8 cellular contexts compared by ENCODE assay signal in the genomic region with DNA sequence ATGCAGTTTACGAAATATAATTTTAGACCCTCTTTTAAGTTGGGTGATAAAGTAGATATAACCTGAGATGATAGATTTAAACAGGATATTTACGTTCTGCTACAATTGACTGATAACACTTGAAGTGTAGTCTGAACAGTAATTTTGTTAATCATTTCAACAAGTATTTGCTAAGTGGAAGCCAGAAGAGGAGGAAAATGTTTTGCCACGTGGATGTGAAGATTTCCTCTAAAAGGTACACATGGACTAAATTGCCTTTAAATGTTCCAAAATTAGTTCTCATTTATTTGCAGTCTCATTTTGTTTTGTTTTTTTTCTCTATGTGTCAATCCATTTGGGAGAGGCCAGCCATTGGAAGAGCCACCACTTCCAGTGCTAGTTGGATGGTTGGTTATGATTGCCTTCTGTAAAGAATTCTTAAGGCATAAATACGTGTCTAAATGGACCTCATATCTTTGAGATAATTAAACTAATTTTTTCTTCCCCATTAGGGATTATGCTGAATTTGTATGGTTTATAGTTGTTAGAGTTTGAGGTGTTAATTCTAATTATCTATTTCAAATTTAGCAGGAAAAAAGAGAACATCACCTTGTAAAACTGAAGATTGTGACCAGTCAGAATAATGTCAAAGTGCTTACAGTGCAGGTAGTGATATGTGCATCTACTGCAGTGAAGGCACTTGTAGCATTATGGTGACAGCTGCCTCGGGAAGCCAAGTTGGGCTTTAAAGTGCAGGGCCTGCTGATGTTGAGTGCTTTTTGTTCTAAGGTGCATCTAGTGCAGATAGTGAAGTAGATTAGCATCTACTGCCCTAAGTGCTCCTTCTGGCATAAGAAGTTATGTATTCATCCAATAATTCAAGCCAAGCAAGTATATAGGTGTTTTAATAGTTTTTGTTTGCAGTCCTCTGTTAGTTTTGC. TPM values are rescaled to one million over a fixed set of nuclear protein-coding genes. Genes with fewer than 3 reads are reported as not detected.
DNase-seq lines count a peak whose midpoint lies in the region; ATAC-seq and TF ChIP-seq lines count a peak whose summit lies in the region.

No MANE protein-coding gene starts in this region.

- H3K36me3 Mint-ChIP-seq in activated naive CD4-positive, alpha-beta T cell treated with anti-CD3 and anti-CD28 coated beads, Interleukin-2, amount 10 ng/mL, durations not matched to agents 7 days and 5 days: peaks cover 52% of the 10 kb centered on the region
- H3K36me3 Mint-ChIP-seq in T-helper 17 cell (ENCODE audit: low read depth): no peaks in the 10 kb centered on the region
- peaks cover 48% of the 10 kb centered on the region for H3K36me3 Mint-ChIP-seq in type B pancreatic cell

- peaks cover 63% of the 10 kb centered on the region for H3K4me1 Mint-ChIP-seq in activated naive CD4-positive, alpha-beta T cell treated with anti-CD3 and anti-CD28 coated beads, Interleukin-2, amount 10 ng/mL, durations not matched to agents 7 days and 5 days
- H3K4me1 Mint-ChIP-seq in T-helper 17 cell (peaks cover 10% of the 10 kb centered on the region), type B pancreatic cell (ENCODE audit: unreplicated experiment) (peaks cover 37% of the 10 kb centered on the region)

- no peaks in the 10 kb centered on the region for H3K27me3 Mint-ChIP-seq in activated naive CD4-positive, alpha-beta T cell treated with anti-CD3 and anti-CD28 coated beads, Interleukin-2, amount 10 ng/mL, durations not matched to agents 7 days and 5 days
- H3K27me3 Mint-ChIP-seq in T-helper 17 cell (no peaks in the 10 kb centered on the region), type B pancreatic cell (peaks cover 8% of the 10 kb centered on the region)

- ATAC-seq in T-helper 17 cell: no peak
- ATAC-seq in HG03039 (IDR thresholded peaks at IDR 0.05; ENCODE audit: unreplicated experiment): no peak

- H3K9me3 ChIP-seq in T-helper 17 cell (ENCODE audit: control insufficient read depth, low read length, poor library complexity, severe bottlenecking): no peaks in the 10 kb centered on the region

- peak overlapping the region; percentile 93 for H3K4me3 Mint-ChIP-seq in activated naive CD4-positive, alpha-beta T cell treated with anti-CD3 and anti-CD28 coated beads, Interleukin-2, amount 10 ng/mL, durations not matched to agents 7 days and 5 days
- H3K4me3 Mint-ChIP-seq in T-helper 17 cell (peak overlapping the region; percentile 15), type B pancreatic cell (peak overlapping the region; percentile 99)

- no peak for TF ChIP-seq CTCF in fibroblast of villous mesenchyme (IDR thresholded peaks at IDR 0.05; ENCODE audit: insufficient read depth, low read depth, low read length)
- no peak for TF ChIP-seq CTCF in type B pancreatic cell (conservative IDR thresholded peaks at IDR 0.05)

- H3K4me3 ChIP-seq in fibroblast of villous mesenchyme (ENCODE audit: low read depth, low read length): peak overlapping the region; percentile 61

- H3K9me3 Mint-ChIP-seq in activated naive CD4-positive, alpha-beta T cell treated with anti-CD3 and anti-CD28 coated beads, Interleukin-2, amount 10 ng/mL, durations not matched to agents 7 days and 5 days: no peaks in the 10 kb centered on the region
- H3K9me3 Mint-ChIP-seq in type B pancreatic cell: no peaks in the 10 kb centered on the region

- CTCF ChIA-PET in activated naive CD4-positive, alpha-beta T cell treated with anti-CD3 and anti-CD28 coated beads, Interleukin-2, amount 10 ng/mL, durations not matched to agents 7 days and 5 days (lab: Charles Lee): interaction anchor here (0.6 to 1.6 kb wide), 4 partner anchors 20 to 39 kb away, joined by 3 to 7 read pairs (median 4); no protein-coding TSS in a partner anchor

- H3K27ac Mint-ChIP-seq in activated naive CD4-positive, alpha-beta T cell treated with anti-CD3 and anti-CD28 coated beads, Interleukin-2, amount 10 ng/mL, durations not matched to agents 7 days and 5 days: peak overlapping the region; percentile 65
- H3K27ac Mint-ChIP-seq in T-helper 17 cell (peak overlapping the region; percentile 79), type B pancreatic cell (peak overlapping the region; percentile 96)

- no peak for DNase-seq in activated naive CD4-positive, alpha-beta T cell treated with anti-CD3 and anti-CD28 coated beads, Interleukin-2, amount 10 ng/mL, durations not matched to agents 7 days and 5 days
- DNase-seq in activated naive CD4-positive, alpha-beta T cell treated with anti-CD3 and anti-CD28 coated beads, Interleukin-2, amount 50 U/mL, for 16 hours: no peak
- DNase-seq in T-helper 17 cell (no peak), fibroblast of villous mesenchyme (ENCODE audit: low read depth) (no peak), type B pancreatic cell (ENCODE audit: extremely low spot score, unreplicated experiment) (no peak), mucosa of gallbladder (ENCODE audit: low spot score) (no peak)
- DNase-seq in stimulated activated naive CD4-positive, alpha-beta T cell treated with Interleukin-2 at 50 U/mL for 16 hours (lab: John Stamatoyannopoulos, UW): no peak

RNA-seq across cellular contexts. Expression of gene MIR17HG, which starts 2.8 kb away (rescaled TPM):
- total RNA-seq in T-helper 17 cell (1 to 10 TPM; 6.9 to 9.1 TPM), fibroblast of villous mesenchyme (3.2 and 3.9 TPM in 2 replicates), type B pancreatic cell (ENCODE audit: low replicate concordance) (5.3 and 21.8 TPM in 2 replicates), mucosa of gallbladder (2.7 TPM)

RNA-seq across cellular contexts. Expression of gene GPC5, which starts 48.2 kb away (rescaled TPM):
- total RNA-seq in T-helper 17 cell (1 to 10 TPM in 1 of 2 donors, not detected in 1; 1.1 TPM), fibroblast of villous mesenchyme (not detected in 2 replicates), type B pancreatic cell (ENCODE audit: low replicate concordance) (2.8 and 4.2 TPM in 2 replicates), mucosa of gallbladder (2.2 TPM)

Comparison
In these comparisons a context has a peak if more than half of its experiments do, and no peak if none do; other contexts are left out.
1. H3K4me3 Mint-ChIP-seq: peak in every context shown above with its lines; median percentile 99 in type B pancreatic cell; 93 in activated naive CD4-positive, alpha-beta T cell treated with anti-CD3 and anti-CD28 coated beads, Interleukin-2, amount 10 ng/mL, durations not matched to agents 7 days and 5 days; 15 in T-helper 17 cell.